ENCODE assay signal across 8 cellular contexts in genomic region chr5:10353241-10354047, GRCh38. TPM values are rescaled to one million over a fixed set of nuclear protein-coding genes. Genes with fewer than 3 reads are reported as not detected.
DNase-seq lines count a peak whose midpoint lies in the region; ATAC-seq and TF ChIP-seq lines count a peak whose summit lies in the region.

MARCHF6 (plus strand) TSS chr5:10353695; CDS start chr5:10353899, 204 bp downstream.

- in situ Hi-C loops in KBM-7 (cut with MboI; ENCODE audit: low pct_unique_long_range_greater_than_20kb, low sequenced_read_pairs), result no loop called here

- 1% methylated on average over 76 to 92 of the region's 92 CpGs for WGBS in esophagus, 2 donors

- peaks cover 43% of the 10 kb centered on the region for H3K4me1 Mint-ChIP-seq in activated T-cell treated with anti-CD3 and anti-CD28 coated beads, Interleukin-2, amount 50 U/mL, for 24 hours (ENCODE audit: low read depth)

- H3K4me1 ChIP-seq in esophagus (ENCODE audit: control insufficient read depth in 2 of 2, insufficient read depth in 2 of 2, low read length in 1 of 2) (peaks cover 0 to 4% of the 10 kb centered on the region in 2 donors), mucosa of stomach (ENCODE audit: control insufficient read depth, insufficient read depth, low read length) (peaks cover 28% of the 10 kb centered on the region)

- H3K36me3 ChIP-seq in esophagus (ENCODE audit: control insufficient read depth in 2 of 2, insufficient read depth in 2 of 2, low read length in 1 of 2) (no peaks in the 10 kb centered on the region), mucosa of stomach (ENCODE audit: control insufficient read depth, insufficient read depth, low read length) (no peaks in the 10 kb centered on the region)

- H3K9me3 Mint-ChIP-seq in activated T-cell treated with anti-CD3 and anti-CD28 coated beads, Interleukin-2, amount 50 U/mL, for 24 hours, result no peaks in the 10 kb centered on the region

- peaks cover 34% of the 10 kb centered on the region for H3K36me3 Mint-ChIP-seq in activated T-cell treated with anti-CD3 and anti-CD28 coated beads, Interleukin-2, amount 50 U/mL, for 24 hours (ENCODE audit: low read depth)

- no peaks in the 10 kb centered on the region for H3K27me3 ChIP-seq in esophagus (ENCODE audit: control insufficient read depth in 1 of 2, insufficient read depth in 2 of 2, low read length in 2 of 2)
- H3K27me3 ChIP-seq in mucosa of stomach (ENCODE audit: control insufficient read depth, insufficient read depth, low read length), result no peaks in the 10 kb centered on the region

- peak within 1 kb of the TSS; percentile 78 to 94 for H3K4me3 ChIP-seq in esophagus (ENCODE audit: low read depth in 1 of 2, low read length in 2 of 2)
- peak within 1 kb of the TSS; percentile 72 for H3K4me3 ChIP-seq in mucosa of stomach (ENCODE audit: low read length)

- no peaks in the 10 kb centered on the region for H3K27me3 Mint-ChIP-seq in activated T-cell treated with anti-CD3 and anti-CD28 coated beads, Interleukin-2, amount 50 U/mL, for 24 hours

- H3K4me3 Mint-ChIP-seq in activated T-cell treated with anti-CD3 and anti-CD28 coated beads, Interleukin-2, amount 50 U/mL, for 24 hours, result peak within 1 kb of the TSS; percentile 99

- peak within 1 kb of the TSS; percentile 95 for H3K9ac ChIP-seq in mucosa of stomach (ENCODE audit: low read length)

- H3K27ac Mint-ChIP-seq in activated T-cell treated with anti-CD3 and anti-CD28 coated beads, Interleukin-2, amount 50 U/mL, for 24 hours, result peak within 1 kb of the TSS; percentile 99

- peak within 1 kb of the TSS; percentile 98 for H3K27ac ChIP-seq in esophagus (ENCODE audit: low read depth in 2 of 2, low read length in 1 of 2)

- ATAC-seq in GM21717 (IDR thresholded peaks at IDR 0.05; ENCODE audit: unreplicated experiment), result peak; percentile 90

- peak; percentile 99 for DNase-seq in DMS153 (lab: John Stamatoyannopoulos, UW)
- peak; percentile 87 for DNase-seq in KBM-7
- peak; percentile 96 for DNase-seq in activated T-cell treated with anti-CD3 and anti-CD28 coated beads, Interleukin-2, amount 50 U/mL, for 24 hours
- peak; percentile 96 for DNase-seq in stimulated activated CD8-positive, alpha-beta memory T cell treated with anti-CD3 and anti-CD28 coated beads, Interleukin-4, amount 100 ng/mL, for 48 hours

- no peaks in the 10 kb centered on the region for H3K9me3 ChIP-seq in esophagus (ENCODE audit: control insufficient read depth in 2 of 2, insufficient read depth in 1 of 2, low read depth in 1 of 2, low read length in 1 of 2)
- no peaks in the 10 kb centered on the region for H3K9me3 ChIP-seq in mucosa of stomach (ENCODE audit: control insufficient read depth, low read length)

TF ChIP-seq in PFSK-1, 5 proteins besides CTCF, POLR2A, EP300 and RAD21:
- TF ChIP-seq SIN3A (IDR thresholded peaks at IDR 0.05; ENCODE audit: borderline replicate concordance, insufficient read depth, low read length), result 0 out of 2 replicates have a peak, but pooled peaks have one; percentile 25
- peak; percentile 96 for TF ChIP-seq POLR2AphosphoS5 (IDR thresholded peaks at IDR 0.05; ENCODE audit: low read depth, low read length)
- TF ChIP-seq REST (IDR thresholded peaks at IDR 0.05; ENCODE audit: insufficient read depth in 1 of 2, low read depth in 2 of 2, low read length in 2 of 2), result 0 out of 4 replicates have a peak, but pooled peaks of 1 of the 2 experiments have one; percentile 23
- peak; percentile 98 for TF ChIP-seq TAF1 (IDR thresholded peaks at IDR 0.05; ENCODE audit: borderline replicate concordance, insufficient read depth, low read length)
- TF ChIP-seq FOXP2 (optimal IDR thresholded peaks at IDR 0.05; ENCODE audit: borderline replicate concordance, extremely low read depth, extremely low read length, insufficient read depth), result peak; percentile 79

RNA-seq across cellular contexts. Expression of gene MARCHF6, which starts in this region (rescaled TPM):
- polyA plus RNA-seq in PFSK-1 (2012; ENCODE audit: insufficient read length, low read depth), result 36.7 TPM
- polyA plus RNA-seq in esophagus, result 10 to 100 TPM; 23.3 to 57.9 TPM

Comparison
In these comparisons a context has a peak if more than half of its experiments do, and no peak if none do; other contexts are left out.
1. Peak in every context shown above with its lines: DNase-seq, ATAC-seq, H3K4me3 ChIP-seq and H3K27ac ChIP-seq.